ENCODE assay signal across 14 cellular contexts in the genomic region with DNA sequence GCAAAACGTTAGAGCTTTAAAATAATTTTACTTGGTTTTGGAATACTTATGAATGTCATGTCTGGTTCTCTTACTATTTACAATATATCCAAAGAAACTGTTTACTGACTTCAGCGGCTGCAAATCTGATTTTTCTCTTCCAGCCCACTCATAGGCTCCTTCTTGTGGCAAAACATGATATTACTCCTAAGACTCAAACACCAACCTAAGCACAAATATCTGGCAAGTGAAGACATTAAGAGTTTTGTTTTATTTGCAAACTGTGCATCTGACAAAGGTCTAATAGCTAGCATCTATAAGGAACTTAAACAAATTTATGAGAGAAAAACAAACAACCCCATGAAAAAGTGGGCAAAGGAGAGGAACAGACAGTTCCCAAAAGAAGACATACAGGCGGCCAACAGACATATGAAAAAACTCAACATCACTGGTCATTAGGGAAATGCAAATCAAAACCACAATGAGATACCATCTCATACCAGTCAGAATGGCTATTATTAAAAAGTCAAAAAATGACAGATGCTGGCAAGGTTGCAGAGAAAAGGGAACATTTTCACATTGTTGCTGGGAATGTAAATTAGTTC. TPM values are rescaled to one million over a fixed set of nuclear protein-coding genes. Genes with fewer than 3 reads are reported as not detected.
DNase-seq lines count a peak whose midpoint lies in the region; ATAC-seq and TF ChIP-seq lines count a peak whose summit lies in the region.
"Had no signal": no experiment of that assay in that cellular context is flagged by ENCODE, and none has a peak within 500 bp of the region (broad histone marks: within the 10 kb centered on the region; RNA-seq: fewer than 3 reads in every experiment).

No MANE protein-coding gene starts in this region.

- peak; percentile 72 for TF ChIP-seq CTCF in OCI-LY7 (conservative IDR thresholded peaks at IDR 0.05; ENCODE audit: low read length)
- TF ChIP-seq CTCF in epithelial cell of esophagus (IDR thresholded peaks at IDR 0.05; ENCODE audit: insufficient read depth, low read depth, low read length, missing control alignments), result peak; percentile 36
- peak; percentile 60 for TF ChIP-seq CTCF in type B pancreatic cell (conservative IDR thresholded peaks at IDR 0.05)

- no peak overlapping the region for H3K4me3 ChIP-seq in OCI-LY7 (ENCODE audit: low read depth, low read length, poor library complexity, severe bottlenecking)
- H3K4me3 ChIP-seq in epithelial cell of esophagus (ENCODE audit: low read length), result no peak overlapping the region
- H3K4me3 ChIP-seq: BLaER1 treated with 17β-estradiol and CSF1 and Interleukin-3, amounts not matched to agents 10 nM and 100 nM; colonic mucosa had no signal

- no TSS peak for BruUV-seq in OCI-LY7 (replicated peaks; lab: Mats Ljungman, UMichigan)

- no peaks in the 10 kb centered on the region for H3K9me3 Mint-ChIP-seq in type B pancreatic cell

- intact Hi-C loops in OCI-LY7 (cut with micrococcal nuclease; ENCODE audit: unreplicated experiment), result loop anchor here (2.0 kb wide), 1 partner anchor 37 kb away; no protein-coding TSS in a partner anchor

- H3K4me2 ChIP-seq in OCI-LY7 (ENCODE audit: low read length), result no peak overlapping the region
- H3K4me2 ChIP-seq: BLaER1 treated with 17β-estradiol and CSF1 and Interleukin-3, amounts not matched to agents 10 nM and 100 nM had no signal

- CTCF ChIA-PET in OCI-LY7 (lab: Charles Lee; ENCODE audit: unreplicated experiment), result no interaction called here

- no peaks in the 10 kb centered on the region for H3K4me1 ChIP-seq in OCI-LY7 (ENCODE audit: insufficient read depth, low read length, poor library complexity, severe bottlenecking)
- H3K4me1 ChIP-seq: colonic mucosa had no signal

- no peak overlapping the region for H3K4me3 Mint-ChIP-seq in type B pancreatic cell

- no peak overlapping the region for H3K27ac ChIP-seq in OCI-LY7 (ENCODE audit: low read depth, low read length, poor library complexity, severe bottlenecking)
- H3K27ac ChIP-seq: BLaER1 treated with 17β-estradiol and CSF1 and Interleukin-3, amounts not matched to agents 10 nM and 100 nM; colonic mucosa had no signal

- POLR2A ChIA-PET in OCI-LY7 (lab: Charles Lee), result interaction anchor here (0.6 to 0.7 kb wide), 2 partner anchors 16 to 120 kb away, joined by 3 to 4 read pairs; no protein-coding TSS in a partner anchor

- no peak overlapping the region for H2AFZ ChIP-seq in OCI-LY7 (ENCODE audit: low read length)

- no peaks in the 10 kb centered on the region for H3K9me3 ChIP-seq in OCI-LY7 (ENCODE audit: low read length)
- H3K9me3 ChIP-seq: colonic mucosa had no signal

- H4K20me1 ChIP-seq in OCI-LY7 (ENCODE audit: insufficient read depth, low read length), result no peaks in the 10 kb centered on the region
- H4K20me1 ChIP-seq: BLaER1 treated with 17β-estradiol and CSF1 and Interleukin-3, amounts not matched to agents 10 nM and 100 nM had no signal

- H3K36me3 ChIP-seq in OCI-LY7 (ENCODE audit: insufficient read depth, low read length), result no peaks in the 10 kb centered on the region
- H3K36me3 ChIP-seq: BLaER1 treated with 17β-estradiol and CSF1 and Interleukin-3, amounts not matched to agents 10 nM and 100 nM; colonic mucosa had no signal

- H3K27ac Mint-ChIP-seq in type B pancreatic cell, result no peak overlapping the region

- H3K36me3 Mint-ChIP-seq in type B pancreatic cell, result no peaks in the 10 kb centered on the region

- H3K9me2 ChIP-seq in OCI-LY7 (ENCODE audit: insufficient read depth, low read length), result no peaks in the 10 kb centered on the region

- no peak for ATAC-seq in HG02623 (IDR thresholded peaks at IDR 0.05; ENCODE audit: unreplicated experiment)
- ATAC-seq: left colon had no signal

- no peaks in the 10 kb centered on the region for H3K79me2 ChIP-seq in OCI-LY7 (ENCODE audit: insufficient read depth, low read depth, low read length)

- DNase-seq in SIG-M5 treated with dmso at 0.1 percent for 504 hours (lab: John Stamatoyannopoulos, UW; ENCODE audit: unreplicated experiment) (peak; percentile 30), SIG-M5 (lab: John Stamatoyannopoulos, UW) (no peak), OCI-LY7 (ENCODE audit: low spot score) (peak; percentile 23), epithelial cell of esophagus (ENCODE audit: low read depth) (peak; percentile 14), type B pancreatic cell (ENCODE audit: extremely low spot score, unreplicated experiment) (no peak), T1000 (lab: John Stamatoyannopoulos, UW) (no peak), NCI-H187 treated with DMSO at 0.1 percent for 48 hours (lab: John Stamatoyannopoulos, UW) (no peak)
- DNase-seq: activated CD4-positive, alpha-beta T cell treated with anti-CD3 and anti-CD28 coated beads, Interleukin-2, amount 50 U/mL, for 48 hours; colonic mucosa; left colon; stimulated activated CD4-positive, alpha-beta T cell treated with anti-CD3 and anti-CD28 coated beads, Interleukin-2, amount 100 ng/mL, for 24 hours had no signal

- peaks cover 8% of the 10 kb centered on the region for H3K27me3 Mint-ChIP-seq in type B pancreatic cell

- H3K4me1 Mint-ChIP-seq in type B pancreatic cell (ENCODE audit: unreplicated experiment), result no peaks in the 10 kb centered on the region

RNA-seq across cellular contexts. Expression of gene GJC3, which starts 20.3 kb away (rescaled TPM):
- not detected in 2 replicates for total RNA-seq in OCI-LY7 (2014; rRNA removed; shearing (Covaris generic))
- total RNA-seq in OCI-LY7 (2022) (not detected in 2 replicates), type B pancreatic cell (ENCODE audit: low replicate concordance) (not detected in 2 replicates)
- total RNA-seq: colonic mucosa, left colon, urinary bladder had no signal

RNA-seq across cellular contexts. Expression of gene AZGP1, which starts 26.1 kb away (rescaled TPM):
- total RNA-seq in OCI-LY7 (2014; rRNA removed; shearing (Covaris generic)), result 0.60 and 2.1 TPM in 2 replicates
- total RNA-seq in OCI-LY7 (2022) (0.44 and 0.89 TPM in 2 replicates), type B pancreatic cell (ENCODE audit: low replicate concordance) (0.50 and 0.60 TPM in 2 replicates)

RNA-seq across cellular contexts. Expression of gene TRIM4, which starts 30.4 kb away (rescaled TPM):
- 7.5 and 12.8 TPM in 2 replicates for total RNA-seq in OCI-LY7 (2014; rRNA removed; shearing (Covaris generic))
- total RNA-seq in OCI-LY7 (2022), result 22.3 and 22.5 TPM in 2 replicates
- total RNA-seq in type B pancreatic cell (ENCODE audit: low replicate concordance), result 13.0 and 15.8 TPM in 2 replicates

Comparison
In these comparisons a context has a peak if more than half of its experiments do, and no peak if none do; other contexts are left out.
1. DNase-seq: peak in SIG-M5 treated with dmso at 0.1 percent for 504 hours (single experiment), OCI-LY7 (single experiment) and epithelial cell of esophagus (single experiment); none in SIG-M5 (single experiment), type B pancreatic cell (single experiment), T1000 (single experiment) and NCI-H187 treated with DMSO at 0.1 percent for 48 hours (single experiment).
2. Peak in every context shown above with its lines, with median percentiles within 50 percentile points of each other: CTCF ChIP-seq.